ENCODE assay signal across 17 cellular contexts in genomic region chr13:34258646-34259386, GRCh38.
"Had no signal": no experiment of that assay in that cellular context is flagged by ENCODE, and none has a peak within 500 bp of the region (broad histone marks: within the 10 kb centered on the region; RNA-seq: fewer than 3 reads in every experiment).

No MANE protein-coding gene starts in this region.

- H3K4me1 Mint-ChIP-seq: activated CD4-positive, alpha-beta T cell treated with anti-CD3 and anti-CD28 coated beads, Interleukin-2, amount 10 ng/mL, durations not matched to agents 7 days and 5 days; activated naive CD4-positive, alpha-beta T cell treated with anti-CD3 and anti-CD28 coated beads, Interleukin-2, amount 10 ng/mL, durations not matched to agents 7 days and 5 days; central memory CD8-positive, alpha-beta T cell; neural progenitor cell had no signal

- H3K27me3 Mint-ChIP-seq: activated B cell treated with CpG ODN at 0.5 μM for 24 hours; activated CD4-positive, alpha-beta T cell treated with anti-CD3 and anti-CD28 coated beads, Interleukin-2, amount 10 ng/mL, durations not matched to agents 7 days and 5 days; activated naive CD4-positive, alpha-beta T cell treated with anti-CD3 and anti-CD28 coated beads, Interleukin-2, amount 10 ng/mL, durations not matched to agents 7 days and 5 days; central memory CD8-positive, alpha-beta T cell had no signal

- H3K9me3 ChIP-seq: adrenal gland, body of pancreas had no signal

- H3K9me3 Mint-ChIP-seq: neural progenitor cell had no signal

- H3K27ac Mint-ChIP-seq: activated B cell treated with CpG ODN at 0.5 μM for 24 hours; activated CD4-positive, alpha-beta T cell treated with anti-CD3 and anti-CD28 coated beads, Interleukin-2, amount 10 ng/mL, durations not matched to agents 7 days and 5 days; activated naive CD4-positive, alpha-beta T cell treated with anti-CD3 and anti-CD28 coated beads, Interleukin-2, amount 10 ng/mL, durations not matched to agents 7 days and 5 days; activated T-helper 2 cell treated with anti-CD3 and anti-CD28 coated beads, Interferon-gamma antibody, Interleukin-2, Interleukin-4, amounts not matched to agents 10 μg/mL and 5 μg/mL and 100 μg/mL, durations not matched to agents 14 hours and 24 hours and 36 hours; neural progenitor cell had no signal

- H3K4me1 ChIP-seq: adrenal gland, body of pancreas, neural progenitor cell, parathyroid adenoma had no signal

- H3K27me3 ChIP-seq: adrenal gland, body of pancreas, dorsolateral prefrontal cortex, neural progenitor cell had no signal

- H3K4me3 Mint-ChIP-seq: activated B cell treated with CpG ODN at 0.5 μM for 24 hours; activated CD4-positive, alpha-beta T cell treated with anti-CD3 and anti-CD28 coated beads, Interleukin-2, amount 10 ng/mL, durations not matched to agents 7 days and 5 days; activated naive CD4-positive, alpha-beta T cell treated with anti-CD3 and anti-CD28 coated beads, Interleukin-2, amount 10 ng/mL, durations not matched to agents 7 days and 5 days; central memory CD8-positive, alpha-beta T cell; neural progenitor cell had no signal

- H3K4me3 ChIP-seq: adrenal gland, body of pancreas, dorsolateral prefrontal cortex, left ventricle myocardium inferior, neural progenitor cell, skin epidermis had no signal

- H3K36me3 Mint-ChIP-seq: activated naive CD4-positive, alpha-beta T cell treated with anti-CD3 and anti-CD28 coated beads, Interleukin-2, amount 10 ng/mL, durations not matched to agents 7 days and 5 days; neural progenitor cell had no signal

- H3K36me3 ChIP-seq: adrenal gland, left ventricle myocardium inferior, neural progenitor cell had no signal

- DNase-seq: activated B cell treated with CpG ODN at 0.5 μM for 24 hours; activated CD4-positive, alpha-beta T cell treated with anti-CD3 and anti-CD28 coated beads, Interleukin-2, amount 10 ng/mL, durations not matched to agents 7 days and 5 days; activated naive CD4-positive, alpha-beta T cell treated with anti-CD3 and anti-CD28 coated beads, Interleukin-2, amount 10 ng/mL, durations not matched to agents 7 days and 5 days; adrenal gland; dorsolateral prefrontal cortex; foreskin melanocyte; islet precursor cell; left ventricle myocardium inferior; mesendoderm; T-helper 2 cell had no signal

- ATAC-seq: body of pancreas, esophagus mucosa had no signal

- H3K27ac ChIP-seq: adrenal gland, body of pancreas, dorsolateral prefrontal cortex, left ventricle myocardium inferior, neural progenitor cell, parathyroid adenoma, skin epidermis had no signal
